ENCODE assay signal across 1 cellular context in the genomic region with DNA sequence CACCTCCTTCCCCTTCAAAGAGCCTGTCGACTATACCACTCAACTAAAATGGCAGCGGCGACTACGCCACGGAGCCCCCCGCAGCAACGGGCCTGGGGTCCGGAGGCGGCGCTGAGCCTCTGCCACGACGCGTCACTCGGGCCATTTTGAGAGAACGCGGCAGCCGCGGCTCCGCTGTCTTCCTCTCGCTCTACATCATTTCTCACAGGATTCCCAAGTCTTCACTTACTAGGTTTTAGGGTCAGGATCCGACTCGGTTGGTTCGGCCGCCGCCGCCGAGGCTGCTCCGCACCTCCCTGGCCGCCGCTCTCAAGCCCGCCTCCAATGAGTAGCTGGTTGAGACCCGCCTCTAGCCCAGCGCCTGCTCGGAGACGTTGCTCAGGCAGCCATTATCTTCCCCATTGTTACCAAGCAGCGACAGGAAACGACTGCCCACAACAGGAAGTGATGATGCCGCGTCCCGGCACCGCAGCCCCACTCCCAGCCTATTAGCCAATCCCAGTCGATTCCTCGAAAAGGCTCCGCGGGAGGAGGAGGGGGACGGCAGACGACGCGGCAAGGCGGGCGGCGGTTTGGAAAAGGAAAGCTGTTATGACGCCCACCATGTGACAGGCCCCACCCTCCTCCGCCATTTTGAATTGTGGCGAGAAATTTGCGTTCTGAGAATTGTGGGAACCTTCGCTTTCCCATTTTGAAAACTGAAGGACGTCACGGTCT.
TF ChIP-seq lines count a peak whose summit lies in the region.

A gene with protein sequence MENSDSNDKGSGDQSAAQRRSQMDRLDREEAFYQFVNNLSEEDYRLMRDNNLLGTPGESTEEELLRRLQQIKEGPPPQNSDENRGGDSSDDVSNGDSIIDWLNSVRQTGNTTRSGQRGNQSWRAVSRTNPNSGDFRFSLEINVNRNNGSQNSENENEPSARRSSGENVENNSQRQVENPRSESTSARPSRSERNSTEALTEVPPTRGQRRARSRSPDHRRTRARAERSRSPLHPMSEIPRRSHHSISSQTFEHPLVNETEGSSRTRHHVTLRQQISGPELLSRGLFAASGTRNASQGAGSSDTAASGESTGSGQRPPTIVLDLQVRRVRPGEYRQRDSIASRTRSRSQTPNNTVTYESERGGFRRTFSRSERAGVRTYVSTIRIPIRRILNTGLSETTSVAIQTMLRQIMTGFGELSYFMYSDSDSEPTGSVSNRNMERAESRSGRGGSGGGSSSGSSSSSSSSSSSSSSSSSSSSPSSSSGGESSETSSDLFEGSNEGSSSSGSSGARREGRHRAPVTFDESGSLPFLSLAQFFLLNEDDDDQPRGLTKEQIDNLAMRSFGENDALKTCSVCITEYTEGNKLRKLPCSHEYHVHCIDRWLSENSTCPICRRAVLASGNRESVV (minus strand): TSS at position 432 of the 717 bp plus-strand sequence. CDS start 18,647 bp downstream, outside the sequence.

TF ChIP-seq in HepG2, 621 proteins besides CTCF, POLR2A, EP300 and RAD21 (continued from another document and continues in another):
- TF ChIP-seq ETV6 (CRISPR knock-in tag; conservative IDR thresholded peaks at IDR 0.05), result no peak
- TF ChIP-seq, protein P1, sequence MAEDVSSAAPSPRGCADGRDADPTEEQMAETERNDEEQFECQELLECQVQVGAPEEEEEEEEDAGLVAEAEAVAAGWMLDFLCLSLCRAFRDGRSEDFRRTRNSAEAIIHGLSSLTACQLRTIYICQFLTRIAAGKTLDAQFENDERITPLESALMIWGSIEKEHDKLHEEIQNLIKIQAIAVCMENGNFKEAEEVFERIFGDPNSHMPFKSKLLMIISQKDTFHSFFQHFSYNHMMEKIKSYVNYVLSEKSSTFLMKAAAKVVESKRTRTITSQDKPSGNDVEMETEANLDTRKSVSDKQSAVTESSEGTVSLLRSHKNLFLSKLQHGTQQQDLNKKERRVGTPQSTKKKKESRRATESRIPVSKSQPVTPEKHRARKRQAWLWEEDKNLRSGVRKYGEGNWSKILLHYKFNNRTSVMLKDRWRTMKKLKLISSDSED (CRISPR knock-in tag; IDR thresholded peaks at IDR 0.05), result no peak
- no peak for TF ChIP-seq CENPT (CRISPR knock-in tag; IDR thresholded peaks at IDR 0.05; ENCODE audit: low read depth)
- TF ChIP-seq ZNF138 (CRISPR knock-in tag; IDR thresholded peaks at IDR 0.05; ENCODE audit: low read depth), result no peak
- TF ChIP-seq PHF21A (CRISPR knock-in tag; IDR thresholded peaks at IDR 0.05), result no peak
- peak; percentile 54; the same call in 1 of the 2 replicates for TF ChIP-seq ZBTB21 (CRISPR knock-in tag; IDR thresholded peaks at IDR 0.05)
- no peak for TF ChIP-seq JUNB (CRISPR knock-in tag; IDR thresholded peaks at IDR 0.05; ENCODE audit: borderline replicate concordance)
- no peak for TF ChIP-seq KDM3A (CRISPR knock-in tag; IDR thresholded peaks at IDR 0.05; ENCODE audit: low read depth)
- TF ChIP-seq ZSCAN22 (CRISPR knock-in tag; IDR thresholded peaks at IDR 0.05), result no peak
- no peak for TF ChIP-seq ZFP62 (CRISPR knock-in tag; IDR thresholded peaks at IDR 0.05)
- TF ChIP-seq ZNF282 (IDR thresholded peaks at IDR 0.05; ENCODE audit: partially characterized antibody), result no peak
- TF ChIP-seq MIER3 (CRISPR knock-in tag; IDR thresholded peaks at IDR 0.05; ENCODE audit: borderline replicate concordance), result no peak
- TF ChIP-seq, protein P2, sequence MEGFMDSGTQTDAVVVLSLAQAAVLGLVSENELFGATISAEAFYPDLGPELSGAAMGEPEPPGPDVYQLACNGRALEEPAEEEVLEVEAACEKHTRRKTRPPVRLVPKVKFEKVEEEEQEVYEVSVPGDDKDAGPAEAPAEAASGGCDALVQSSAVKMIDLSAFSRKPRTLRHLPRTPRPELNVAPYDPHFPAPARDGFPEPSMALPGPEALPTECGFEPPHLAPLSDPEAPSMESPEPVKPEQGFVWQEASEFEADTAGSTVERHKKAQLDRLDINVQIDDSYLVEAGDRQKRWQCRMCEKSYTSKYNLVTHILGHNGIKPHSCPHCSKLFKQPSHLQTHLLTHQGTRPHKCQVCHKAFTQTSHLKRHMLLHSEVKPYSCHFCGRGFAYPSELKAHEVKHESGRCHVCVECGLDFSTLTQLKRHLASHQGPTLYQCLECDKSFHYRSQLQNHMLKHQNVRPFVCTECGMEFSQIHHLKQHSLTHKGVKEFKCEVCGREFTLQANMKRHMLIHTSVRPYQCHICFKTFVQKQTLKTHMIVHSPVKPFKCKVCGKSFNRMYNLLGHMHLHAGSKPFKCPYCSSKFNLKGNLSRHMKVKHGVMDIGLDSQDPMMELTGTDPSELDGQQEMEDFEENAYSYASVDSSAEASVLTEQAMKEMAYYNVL (CRISPR knock-in tag; IDR thresholded peaks at IDR 0.05; ENCODE audit: borderline replicate concordance), result no peak
- TF ChIP-seq, protein P3, sequence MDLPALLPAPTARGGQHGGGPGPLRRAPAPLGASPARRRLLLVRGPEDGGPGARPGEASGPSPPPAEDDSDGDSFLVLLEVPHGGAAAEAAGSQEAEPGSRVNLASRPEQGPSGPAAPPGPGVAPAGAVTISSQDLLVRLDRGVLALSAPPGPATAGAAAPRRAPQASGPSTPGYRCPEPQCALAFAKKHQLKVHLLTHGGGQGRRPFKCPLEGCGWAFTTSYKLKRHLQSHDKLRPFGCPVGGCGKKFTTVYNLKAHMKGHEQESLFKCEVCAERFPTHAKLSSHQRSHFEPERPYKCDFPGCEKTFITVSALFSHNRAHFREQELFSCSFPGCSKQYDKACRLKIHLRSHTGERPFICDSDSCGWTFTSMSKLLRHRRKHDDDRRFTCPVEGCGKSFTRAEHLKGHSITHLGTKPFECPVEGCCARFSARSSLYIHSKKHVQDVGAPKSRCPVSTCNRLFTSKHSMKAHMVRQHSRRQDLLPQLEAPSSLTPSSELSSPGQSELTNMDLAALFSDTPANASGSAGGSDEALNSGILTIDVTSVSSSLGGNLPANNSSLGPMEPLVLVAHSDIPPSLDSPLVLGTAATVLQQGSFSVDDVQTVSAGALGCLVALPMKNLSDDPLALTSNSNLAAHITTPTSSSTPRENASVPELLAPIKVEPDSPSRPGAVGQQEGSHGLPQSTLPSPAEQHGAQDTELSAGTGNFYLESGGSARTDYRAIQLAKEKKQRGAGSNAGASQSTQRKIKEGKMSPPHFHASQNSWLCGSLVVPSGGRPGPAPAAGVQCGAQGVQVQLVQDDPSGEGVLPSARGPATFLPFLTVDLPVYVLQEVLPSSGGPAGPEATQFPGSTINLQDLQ (CRISPR knock-in tag; IDR thresholded peaks at IDR 0.05), result no peak
- peak; percentile 26; the same call in 1 of the 2 replicates for TF ChIP-seq ZNF350 (CRISPR knock-in tag; IDR thresholded peaks at IDR 0.05; ENCODE audit: borderline replicate concordance, low read depth)
- no peak for TF ChIP-seq PLRG1 (conservative IDR thresholded peaks at IDR 0.05)
- TF ChIP-seq HMG20A (CRISPR knock-in tag; IDR thresholded peaks at IDR 0.05; ENCODE audit: borderline replicate concordance), result no peak
- no peak for TF ChIP-seq RFX3 (CRISPR knock-in tag; IDR thresholded peaks at IDR 0.05)
- no peak for TF ChIP-seq KLF6 (CRISPR knock-in tag; IDR thresholded peaks at IDR 0.05)
- TF ChIP-seq FIP1L1 (IDR thresholded peaks at IDR 0.05; ENCODE audit: borderline replicate concordance, insufficient read depth, low read depth, low read length), result no peak
- TF ChIP-seq POLR2G (IDR thresholded peaks at IDR 0.05; ENCODE audit: low read depth, low read length), result peak; percentile 74
- no peak for TF ChIP-seq HNF4A (CRISPR knock-in tag; IDR thresholded peaks at IDR 0.05)
- TF ChIP-seq PTBP1 (IDR thresholded peaks at IDR 0.05; ENCODE audit: low read depth, low read length, poor library complexity, severe bottlenecking), result no peak
- TF ChIP-seq ZNF10 (CRISPR knock-in tag; IDR thresholded peaks at IDR 0.05; ENCODE audit: borderline replicate concordance, low read depth), result no peak
- no peak for TF ChIP-seq NONO (IDR thresholded peaks at IDR 0.05)
- no peak for TF ChIP-seq NONO (CRISPR knock-in tag; conservative IDR thresholded peaks at IDR 0.05)
- TF ChIP-seq ZNF557 (CRISPR knock-in tag; IDR thresholded peaks at IDR 0.05), result no peak
- TF ChIP-seq ZNF605 (CRISPR knock-in tag; IDR thresholded peaks at IDR 0.05), result peak; percentile 63; the same call in 1 of the 2 replicates
- TF ChIP-seq FOXO1 (CRISPR knock-in tag; IDR thresholded peaks at IDR 0.05), result no peak
- TF ChIP-seq ZNF207 (IDR thresholded peaks at IDR 0.05; ENCODE audit: borderline replicate concordance), result no peak
- TF ChIP-seq ZC3H13 (CRISPR knock-in tag; IDR thresholded peaks at IDR 0.05), result no peak
- TF ChIP-seq, protein P4, sequence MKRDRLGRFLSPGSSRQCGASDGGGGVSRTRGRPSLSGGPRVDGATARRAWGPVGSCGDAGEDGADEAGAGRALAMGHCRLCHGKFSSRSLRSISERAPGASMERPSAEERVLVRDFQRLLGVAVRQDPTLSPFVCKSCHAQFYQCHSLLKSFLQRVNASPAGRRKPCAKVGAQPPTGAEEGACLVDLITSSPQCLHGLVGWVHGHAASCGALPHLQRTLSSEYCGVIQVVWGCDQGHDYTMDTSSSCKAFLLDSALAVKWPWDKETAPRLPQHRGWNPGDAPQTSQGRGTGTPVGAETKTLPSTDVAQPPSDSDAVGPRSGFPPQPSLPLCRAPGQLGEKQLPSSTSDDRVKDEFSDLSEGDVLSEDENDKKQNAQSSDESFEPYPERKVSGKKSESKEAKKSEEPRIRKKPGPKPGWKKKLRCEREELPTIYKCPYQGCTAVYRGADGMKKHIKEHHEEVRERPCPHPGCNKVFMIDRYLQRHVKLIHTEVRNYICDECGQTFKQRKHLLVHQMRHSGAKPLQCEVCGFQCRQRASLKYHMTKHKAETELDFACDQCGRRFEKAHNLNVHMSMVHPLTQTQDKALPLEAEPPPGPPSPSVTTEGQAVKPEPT (CRISPR knock-in tag; IDR thresholded peaks at IDR 0.05; ENCODE audit: low read depth), result no peak
- no peak for TF ChIP-seq WIZ (CRISPR knock-in tag; IDR thresholded peaks at IDR 0.05)
- no peak for TF ChIP-seq PRMT3 (CRISPR knock-in tag; IDR thresholded peaks at IDR 0.05; ENCODE audit: borderline replicate concordance, low read depth)
- TF ChIP-seq ZNF468 (CRISPR knock-in tag; IDR thresholded peaks at IDR 0.05), result no peak
- peak; percentile 75 for TF ChIP-seq ELF1 (CRISPR knock-in tag; IDR thresholded peaks at IDR 0.05)
- TF ChIP-seq IKZF4 (CRISPR knock-in tag; IDR thresholded peaks at IDR 0.05; ENCODE audit: borderline replicate concordance, low read depth, not compliant biosample characterization), result no peak
- TF ChIP-seq ZNF543 (CRISPR knock-in tag; IDR thresholded peaks at IDR 0.05), result no peak
- TF ChIP-seq, protein P5, sequence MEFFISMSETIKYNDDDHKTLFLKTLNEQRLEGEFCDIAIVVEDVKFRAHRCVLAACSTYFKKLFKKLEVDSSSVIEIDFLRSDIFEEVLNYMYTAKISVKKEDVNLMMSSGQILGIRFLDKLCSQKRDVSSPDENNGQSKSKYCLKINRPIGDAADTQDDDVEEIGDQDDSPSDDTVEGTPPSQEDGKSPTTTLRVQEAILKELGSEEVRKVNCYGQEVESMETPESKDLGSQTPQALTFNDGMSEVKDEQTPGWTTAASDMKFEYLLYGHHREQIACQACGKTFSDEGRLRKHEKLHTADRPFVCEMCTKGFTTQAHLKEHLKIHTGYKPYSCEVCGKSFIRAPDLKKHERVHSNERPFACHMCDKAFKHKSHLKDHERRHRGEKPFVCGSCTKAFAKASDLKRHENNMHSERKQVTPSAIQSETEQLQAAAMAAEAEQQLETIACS (CRISPR knock-in tag; IDR thresholded peaks at IDR 0.05), result no peak
- no peak for TF ChIP-seq ZBTB42 (CRISPR knock-in tag; IDR thresholded peaks at IDR 0.05)
- TF ChIP-seq ZNF17 (CRISPR knock-in tag; IDR thresholded peaks at IDR 0.05), result no peak
- TF ChIP-seq ZNF772 (CRISPR knock-in tag; IDR thresholded peaks at IDR 0.05), result no peak
- TF ChIP-seq NAIF1 (CRISPR knock-in tag; IDR thresholded peaks at IDR 0.05; ENCODE audit: borderline replicate concordance), result no peak
- no peak for TF ChIP-seq HNF4G (IDR thresholded peaks at IDR 0.05; ENCODE audit: borderline replicate concordance, low read depth, low read length)
- TF ChIP-seq HNF4G (CRISPR knock-in tag; IDR thresholded peaks at IDR 0.05; ENCODE audit: borderline replicate concordance, low read depth), result no peak
- TF ChIP-seq, protein P6, sequence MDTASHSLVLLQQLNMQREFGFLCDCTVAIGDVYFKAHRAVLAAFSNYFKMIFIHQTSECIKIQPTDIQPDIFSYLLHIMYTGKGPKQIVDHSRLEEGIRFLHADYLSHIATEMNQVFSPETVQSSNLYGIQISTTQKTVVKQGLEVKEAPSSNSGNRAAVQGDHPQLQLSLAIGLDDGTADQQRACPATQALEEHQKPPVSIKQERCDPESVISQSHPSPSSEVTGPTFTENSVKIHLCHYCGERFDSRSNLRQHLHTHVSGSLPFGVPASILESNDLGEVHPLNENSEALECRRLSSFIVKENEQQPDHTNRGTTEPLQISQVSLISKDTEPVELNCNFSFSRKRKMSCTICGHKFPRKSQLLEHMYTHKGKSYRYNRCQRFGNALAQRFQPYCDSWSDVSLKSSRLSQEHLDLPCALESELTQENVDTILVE (CRISPR knock-in tag; IDR thresholded peaks at IDR 0.05), result no peak
- TF ChIP-seq SMARCC2 (IDR thresholded peaks at IDR 0.05), result no peak
- TF ChIP-seq, protein P7, sequence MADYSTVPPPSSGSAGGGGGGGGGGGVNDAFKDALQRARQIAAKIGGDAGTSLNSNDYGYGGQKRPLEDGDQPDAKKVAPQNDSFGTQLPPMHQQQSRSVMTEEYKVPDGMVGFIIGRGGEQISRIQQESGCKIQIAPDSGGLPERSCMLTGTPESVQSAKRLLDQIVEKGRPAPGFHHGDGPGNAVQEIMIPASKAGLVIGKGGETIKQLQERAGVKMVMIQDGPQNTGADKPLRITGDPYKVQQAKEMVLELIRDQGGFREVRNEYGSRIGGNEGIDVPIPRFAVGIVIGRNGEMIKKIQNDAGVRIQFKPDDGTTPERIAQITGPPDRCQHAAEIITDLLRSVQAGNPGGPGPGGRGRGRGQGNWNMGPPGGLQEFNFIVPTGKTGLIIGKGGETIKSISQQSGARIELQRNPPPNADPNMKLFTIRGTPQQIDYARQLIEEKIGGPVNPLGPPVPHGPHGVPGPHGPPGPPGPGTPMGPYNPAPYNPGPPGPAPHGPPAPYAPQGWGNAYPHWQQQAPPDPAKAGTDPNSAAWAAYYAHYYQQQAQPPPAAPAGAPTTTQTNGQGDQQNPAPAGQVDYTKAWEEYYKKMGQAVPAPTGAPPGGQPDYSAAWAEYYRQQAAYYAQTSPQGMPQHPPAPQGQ (CRISPR knock-in tag; IDR thresholded peaks at IDR 0.05; ENCODE audit: borderline replicate concordance), result no peak
- no peak for TF ChIP-seq ZEB1 (IDR thresholded peaks at IDR 0.05; ENCODE audit: insufficient replicate concordance, low read depth)
- TF ChIP-seq JUN (CRISPR knock-in tag; IDR thresholded peaks at IDR 0.05), result no peak
